Comparison of ENCODE assay signal across 8 cellular contexts in genomic region chr16:84649511-84649861, GRCh38. TPM values are rescaled to one million over a fixed set of nuclear protein-coding genes. Genes with fewer than 3 reads are reported as not detected.
DNase-seq lines count a peak whose midpoint lies in the region; TF ChIP-seq lines count a peak whose summit lies in the region.

No MANE protein-coding gene starts in this region.

- POLR2A ChIA-PET in Caco-2 (lab: Charles Lee), result no interaction called here

- H3K79me2 ChIP-seq in SU-DHL-6 (ENCODE audit: insufficient read depth, low read length) (no peaks in the 10 kb centered on the region), parathyroid adenoma (peaks cover 9% of the 10 kb centered on the region)

- no peaks in the 10 kb centered on the region for H3K27me3 ChIP-seq in Caco-2 (replicated peaks; ENCODE audit: control insufficient read depth, insufficient read depth, low read length)
- no peaks in the 10 kb centered on the region for H3K27me3 ChIP-seq in SU-DHL-6 (ENCODE audit: low read length)
- no peaks in the 10 kb centered on the region for H3K27me3 ChIP-seq in parathyroid adenoma (ENCODE audit: control insufficient read depth, insufficient read depth, low read length)

- H3K27ac ChIP-seq in SU-DHL-6 (ENCODE audit: low read depth, low read length) (no peak overlapping the region), parathyroid adenoma (peak overlapping the region; percentile 53)

- H3K4me1 ChIP-seq in Caco-2, result peaks cover 14% of the 10 kb centered on the region; the same call in 1 of the 2 replicates
- peaks cover 10% of the 10 kb centered on the region for H3K4me1 ChIP-seq in parathyroid adenoma

- H3K36me3 ChIP-seq in Caco-2 (ENCODE audit: control insufficient read depth, insufficient read depth, low read length), result peaks cover 2% of the 10 kb centered on the region
- 0 out of 2 replicates have a peak, but pooled peaks cover 5% of the 10 kb centered on the region for H3K36me3 ChIP-seq in SU-DHL-6 (ENCODE audit: low read length)
- H3K36me3 ChIP-seq in parathyroid adenoma (ENCODE audit: control insufficient read depth, insufficient read depth, low read length), result no peaks in the 10 kb centered on the region

- CTCF ChIA-PET in Caco-2 (lab: Charles Lee), result interaction anchor here (0.9 to 1.7 kb wide), 3 partner anchors 31 to 77 kb away, joined by 3 to 10 read pairs (median 3); no protein-coding TSS in a partner anchor

- H3K9me3 Mint-ChIP-seq in Caco-2 (ENCODE audit: unreplicated experiment), result no peaks in the 10 kb centered on the region

- peaks cover 36% of the 10 kb centered on the region for H3K36me3 Mint-ChIP-seq in Caco-2 (ENCODE audit: insufficient read depth, unreplicated experiment)

- peak overlapping the region; percentile 67 for H3K4me2 ChIP-seq in SU-DHL-6 (ENCODE audit: low read depth, low read length, poor library complexity, severe bottlenecking)
- H3K4me2 ChIP-seq in parathyroid adenoma (ENCODE audit: low read length), result peak overlapping the region; percentile 90

- intact Hi-C loops in Caco-2 (cut with micrococcal nuclease; ENCODE audit: unreplicated experiment), result no loop called here

- TF ChIP-seq CTCF in Caco-2 (IDR thresholded peaks at IDR 0.05; ENCODE audit: insufficient read depth in 1 of 2, low read depth in 1 of 2, low read length in 1 of 2, severe bottlenecking in 1 of 2, unreplicated experiment in 1 of 2) (no peak), SU-DHL-6 (IDR thresholded peaks at IDR 0.05; ENCODE audit: insufficient read depth, low read length, poor library complexity, severe bottlenecking) (no peak), fibroblast of the aortic adventitia (IDR thresholded peaks at IDR 0.05; ENCODE audit: insufficient read depth, low read length) (no peak), parathyroid adenoma (IDR thresholded peaks at IDR 0.05) (no peak)

- no peaks in the 10 kb centered on the region for H4K20me1 ChIP-seq in SU-DHL-6 (ENCODE audit: low read depth, low read length)

- no peaks in the 10 kb centered on the region for H3K9me2 ChIP-seq in SU-DHL-6 (replicated peaks; ENCODE audit: insufficient read depth, low read length)

- peaks cover 12% of the 10 kb centered on the region for H3K4me1 Mint-ChIP-seq in Caco-2 (ENCODE audit: low read depth, unreplicated experiment)

- H3K9me3 ChIP-seq in Caco-2 (no peaks in the 10 kb centered on the region), SU-DHL-6 (ENCODE audit: insufficient read depth, low read length) (no peaks in the 10 kb centered on the region), parathyroid adenoma (ENCODE audit: control insufficient read depth, low read length) (no peaks in the 10 kb centered on the region)

- no TSS peak for BruUV-seq in Caco-2 (replicated peaks; lab: Mats Ljungman, UMichigan)

- H3K27me3 Mint-ChIP-seq in Caco-2 (ENCODE audit: insufficient read depth, unreplicated experiment), result peaks cover 2% of the 10 kb centered on the region

- H2AFZ ChIP-seq in SU-DHL-6 (ENCODE audit: low read depth, low read length, severe bottlenecking) (no peak overlapping the region), parathyroid adenoma (peak overlapping the region; percentile 83)

- no peaks in the 10 kb centered on the region for H3F3A ChIP-seq in SU-DHL-6 (ENCODE audit: insufficient read depth)

- H3K9ac ChIP-seq in SU-DHL-6 (ENCODE audit: low read length) (peak overlapping the region; percentile 59; the same call in 1 of the 2 replicates), parathyroid adenoma (no peak overlapping the region)

- H3K4me3 ChIP-seq in Caco-2 (ENCODE audit: low read depth, low read length) (peak overlapping the region; percentile 95), SU-DHL-6 (ENCODE audit: insufficient read depth, low read length, poor library complexity, severe bottlenecking) (peak overlapping the region; percentile 71), fibroblast of the aortic adventitia (ENCODE audit: low read depth, low read length) (peak overlapping the region; percentile 77), parathyroid adenoma (ENCODE audit: low read depth, low read length) (peak overlapping the region; percentile 89)

- H3K4me3 Mint-ChIP-seq in Caco-2 (ENCODE audit: unreplicated experiment), result peak overlapping the region; percentile 75

- DNase-seq in Caco-2 (no peak), fibroblast of the aortic adventitia (ENCODE audit: low read depth) (no peak), HCEC 1CT (no peak), occipital lobe (lab: John Stamatoyannopoulos, UW) (no peak), NCI-H748 (lab: John Stamatoyannopoulos, UW; ENCODE audit: unreplicated experiment) (no peak)
- no peak for DNase-seq in central memory CD4-positive, alpha-beta T cell

- H3K27ac Mint-ChIP-seq in Caco-2 (ENCODE audit: unreplicated experiment), result no peak overlapping the region

RNA-seq across cellular contexts. Expression of gene KLHL36, which starts 1.2 kb away (rescaled TPM):
- 67.6 and 70.2 TPM in 2 replicates for total RNA-seq in Caco-2 (2022)
- total RNA-seq in fibroblast of the aortic adventitia (ENCODE audit: low replicate concordance), result 33.8 and 50.5 TPM in 2 replicates
- 75.2 TPM for total RNA-seq in occipital lobe

RNA-seq across cellular contexts. Expression of gene COTL1, which starts 31.6 kb away (rescaled TPM):
- 434 and 461 TPM in 2 replicates for total RNA-seq in Caco-2 (2022)
- 63.0 and 134 TPM in 2 replicates for total RNA-seq in fibroblast of the aortic adventitia (ENCODE audit: low replicate concordance)
- total RNA-seq in occipital lobe, result 89.7 TPM

RNA-seq across cellular contexts. Expression of gene USP10, which starts 50.3 kb away (rescaled TPM):
- total RNA-seq in Caco-2 (2022) (144 and 147 TPM in 2 replicates), fibroblast of the aortic adventitia (ENCODE audit: low replicate concordance) (61.7 and 93.2 TPM in 2 replicates), occipital lobe (46.5 TPM)
